In the genomic region with DNA sequence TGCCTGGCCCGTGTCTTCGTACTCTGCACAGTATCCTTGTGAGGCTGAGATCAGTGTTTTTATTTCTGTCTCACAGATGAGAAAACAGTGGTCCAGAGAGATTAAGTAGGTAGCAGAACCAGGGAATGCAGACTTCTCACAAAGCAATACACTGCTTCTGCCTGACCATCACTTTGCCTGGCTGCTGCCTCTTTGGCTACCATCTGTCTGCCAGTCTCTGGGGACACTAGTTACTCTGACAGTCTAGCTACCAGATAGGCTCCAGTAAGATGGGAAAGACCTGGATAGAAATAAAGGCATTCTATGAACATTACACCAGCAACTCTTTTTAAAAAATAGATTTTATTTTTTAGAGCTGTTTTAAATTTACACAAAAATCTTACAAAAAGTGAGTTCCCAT, we compare ENCODE assay signal across 17 cellular contexts.
"Had no signal": no experiment of that assay in that cellular context is flagged by ENCODE, and none has a peak within 500 bp of the region (broad histone marks: within the 10 kb centered on the region; RNA-seq: fewer than 3 reads in every experiment).

No MANE protein-coding gene starts in this region.

- H3K36me3 Mint-ChIP-seq: naive B cell; stimulated activated effector memory CD8-positive, alpha-beta T cell treated with anti-CD3 and anti-CD28 coated beads, Interleukin-12 subunit alpha, Interleukin-12 subunit beta, amount 100 ng/mL, for 72 hours had no signal

- H3K27ac Mint-ChIP-seq: endodermal cell; naive B cell; nephron; stimulated activated effector memory CD8-positive, alpha-beta T cell treated with anti-CD3 and anti-CD28 coated beads, Interleukin-12 subunit alpha, Interleukin-12 subunit beta, amount 100 ng/mL, for 72 hours; stimulated activated naive CD8-positive, alpha-beta T cell treated with anti-CD3 and anti-CD28 coated beads, Interleukin-15, Interleukin-2, amounts not matched to agents 100 ng/mL and 50 ng/mL, for 24 hours had no signal

- H3K4me3 Mint-ChIP-seq: endodermal cell; naive B cell; nephron; stimulated activated effector memory CD8-positive, alpha-beta T cell treated with anti-CD3 and anti-CD28 coated beads, Interleukin-12 subunit alpha, Interleukin-12 subunit beta, amount 100 ng/mL, for 72 hours; stimulated activated naive CD8-positive, alpha-beta T cell treated with anti-CD3 and anti-CD28 coated beads, Interleukin-15, Interleukin-2, amounts not matched to agents 100 ng/mL and 50 ng/mL, for 24 hours had no signal

- H3K4me1 Mint-ChIP-seq: endodermal cell; naive B cell; nephron; stimulated activated effector memory CD8-positive, alpha-beta T cell treated with anti-CD3 and anti-CD28 coated beads, Interleukin-12 subunit alpha, Interleukin-12 subunit beta, amount 100 ng/mL, for 72 hours had no signal

- H3K9me3 Mint-ChIP-seq: endodermal cell; nephron; stimulated activated effector memory CD8-positive, alpha-beta T cell treated with anti-CD3 and anti-CD28 coated beads, Interleukin-12 subunit alpha, Interleukin-12 subunit beta, amount 100 ng/mL, for 72 hours; stimulated activated naive CD8-positive, alpha-beta T cell treated with anti-CD3 and anti-CD28 coated beads, Interleukin-15, Interleukin-2, amounts not matched to agents 100 ng/mL and 50 ng/mL, for 24 hours had no signal

- DNase-seq: dermis blood vessel endothelial cell; effector CD4-positive, alpha-beta T cell; endodermal cell; erythroblast; foreskin keratinocyte; kidney glomerular epithelial cell; mesendoderm; naive B cell; occipital lobe; right lobe of liver; stimulated activated CD4-positive, alpha-beta T cell treated with anti-CD3 and anti-CD28 coated beads, Interleukin-4, amount 100 ng/mL, for 1 hour; stimulated activated CD8-positive, alpha-beta memory T cell treated with anti-CD3 and anti-CD28 coated beads, Interleukin-4, amount 100 ng/mL, for 48 hours; tibial artery; upper lobe of right lung had no signal
